ENCODE assay signal across 1 cellular context in the genomic region with DNA sequence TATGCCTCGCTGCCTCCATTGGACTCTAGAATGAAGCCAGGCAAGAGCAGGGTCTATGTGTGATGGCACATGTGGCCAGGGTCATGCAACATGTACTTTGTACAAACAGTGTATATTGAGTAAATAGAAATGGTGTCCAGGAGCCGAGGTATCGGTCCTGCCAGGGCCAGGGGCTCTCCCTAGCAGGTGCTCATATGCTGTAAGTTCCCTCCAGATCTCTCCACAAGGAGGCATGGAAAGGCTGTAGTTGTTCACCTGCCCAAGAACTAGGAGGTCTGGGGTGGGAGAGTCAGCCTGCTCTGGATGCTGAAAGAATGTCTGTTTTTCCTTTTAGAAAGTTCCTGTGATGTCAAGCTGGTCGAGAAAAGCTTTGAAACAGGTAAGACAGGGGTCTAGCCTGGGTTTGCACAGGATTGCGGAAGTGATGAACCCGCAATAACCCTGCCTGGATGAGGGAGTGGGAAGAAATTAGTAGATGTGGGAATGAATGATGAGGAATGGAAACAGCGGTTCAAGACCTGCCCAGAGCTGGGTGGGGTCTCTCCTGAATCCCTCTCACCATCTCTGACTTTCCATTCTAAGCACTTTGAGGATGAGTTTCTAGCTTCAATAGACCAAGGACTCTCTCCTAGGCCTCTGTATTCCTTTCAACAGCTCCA.
TF ChIP-seq lines count a peak whose summit lies in the region.

No MANE protein-coding gene starts in this region.

TF ChIP-seq in GM23338, 12 proteins besides CTCF, POLR2A, EP300 and RAD21 (continued from another document):
- TF ChIP-seq ZNF462 (CRISPR knock-in tag; IDR thresholded peaks at IDR 0.05) (no peak), JUNB (IDR thresholded peaks at IDR 0.05; ENCODE audit: unreplicated experiment) (no peak), ZNF114 (CRISPR knock-in tag; IDR thresholded peaks at IDR 0.05) (no peak), POLR2AphosphoS5 (IDR thresholded peaks at IDR 0.05; ENCODE audit: low read depth) (no peak), REST (IDR thresholded peaks at IDR 0.05; ENCODE audit: unreplicated experiment) (no peak), NANOG (IDR thresholded peaks at IDR 0.05; ENCODE audit: borderline replicate concordance) (no peak), STAT1 (IDR thresholded peaks at IDR 0.05; ENCODE audit: unreplicated experiment) (no peak), CREB1 (CRISPR knock-in tag; IDR thresholded peaks at IDR 0.05; ENCODE audit: low read depth) (no peak), ZNF331 (CRISPR knock-in tag; IDR thresholded peaks at IDR 0.05; ENCODE audit: low read depth) (no peak)
- TF ChIP-seq, protein P1, sequence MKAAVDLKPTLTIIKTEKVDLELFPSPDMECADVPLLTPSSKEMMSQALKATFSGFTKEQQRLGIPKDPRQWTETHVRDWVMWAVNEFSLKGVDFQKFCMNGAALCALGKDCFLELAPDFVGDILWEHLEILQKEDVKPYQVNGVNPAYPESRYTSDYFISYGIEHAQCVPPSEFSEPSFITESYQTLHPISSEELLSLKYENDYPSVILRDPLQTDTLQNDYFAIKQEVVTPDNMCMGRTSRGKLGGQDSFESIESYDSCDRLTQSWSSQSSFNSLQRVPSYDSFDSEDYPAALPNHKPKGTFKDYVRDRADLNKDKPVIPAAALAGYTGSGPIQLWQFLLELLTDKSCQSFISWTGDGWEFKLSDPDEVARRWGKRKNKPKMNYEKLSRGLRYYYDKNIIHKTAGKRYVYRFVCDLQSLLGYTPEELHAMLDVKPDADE (IDR thresholded peaks at IDR 0.05): no peak
